In the genomic region with DNA sequence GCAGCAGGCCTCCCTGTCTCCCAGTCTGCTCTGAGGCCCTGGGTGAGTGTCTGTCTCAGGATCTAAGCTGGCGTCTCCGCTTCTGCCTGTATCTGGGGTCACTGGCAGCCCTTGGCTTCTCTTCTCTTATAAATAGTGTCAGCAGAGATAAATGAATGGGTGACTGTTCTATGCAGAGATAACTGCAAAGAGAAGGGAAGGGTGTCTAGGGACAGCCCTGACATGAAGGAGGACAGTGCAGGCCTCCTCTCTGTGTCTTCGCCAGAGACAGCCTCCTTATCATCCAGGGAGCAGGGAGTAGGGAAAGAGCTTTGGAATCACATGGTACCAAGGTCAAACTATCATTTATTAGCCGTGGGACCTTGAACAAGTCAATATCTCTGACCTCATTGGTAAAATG, we compare ENCODE assay signal across 23 cellular contexts. TPM values are rescaled to one million over a fixed set of nuclear protein-coding genes. Genes with fewer than 3 reads are reported as not detected.
"Had no signal": no experiment of that assay in that cellular context is flagged by ENCODE, and none has a peak within 500 bp of the region (broad histone marks: within the 10 kb centered on the region; RNA-seq: fewer than 3 reads in every experiment).

No MANE protein-coding gene starts in this region.

- H3K36me3 Mint-ChIP-seq: memory B cell; naive B cell; stimulated activated naive B cell treated with anti-CD40 and anti-IgM and Interleukin-4, amounts not matched to agents 10 μg/mL and 1 μg/mL and 100 μg/mL, for 72 hours had no signal

- H3K27ac ChIP-seq: psoas muscle, spleen, thyroid gland had no signal

- H3K9ac ChIP-seq: SK-N-SH had no signal

- H3K9me3 ChIP-seq: ascending aorta, mucosa of descending colon, psoas muscle, SK-N-SH, spleen, thyroid gland had no signal

- H3K4me3 ChIP-seq: ascending aorta, mucosa of descending colon, psoas muscle, spleen, thyroid gland had no signal

- ATAC-seq: activated CD8-positive, alpha-beta T cell treated with anti-CD3 and anti-CD28 coated beads for 36 hours; mucosa of descending colon; psoas muscle; sciatic nerve; stimulated activated naive B cell treated with anti-CD40 and anti-IgM and Interleukin-4, amounts not matched to agents 10 μg/mL and 1 μg/mL and 100 μg/mL, for 72 hours had no signal

- DNase-seq: activated CD4-positive, alpha-beta T cell treated with anti-CD3 and anti-CD28 coated beads, Interleukin-2, amount 10 ng/mL, durations not matched to agents 24 days and 14 days; activated CD8-positive, alpha-beta T cell treated with anti-CD3 and anti-CD28 coated beads for 36 hours; activated naive CD4-positive, alpha-beta T cell treated with anti-CD3 and anti-CD28 coated beads for 36 hours; activated T-cell treated with anti-CD3 and anti-CD28 coated beads, Interleukin-2, amount 50 U/mL, for 1 hour; head of caudate nucleus; mucosa of descending colon; naive B cell; psoas muscle; SK-N-SH; spleen; stimulated activated naive B cell treated with anti-CD40 and anti-IgM and Interleukin-4, amounts not matched to agents 10 μg/mL and 1 μg/mL and 100 μg/mL, for 72 hours; thyroid gland had no signal

- H3K27ac Mint-ChIP-seq: activated CD4-positive, alpha-beta T cell treated with anti-CD3 and anti-CD28 coated beads, Interleukin-2, amount 10 ng/mL, durations not matched to agents 24 days and 14 days; activated CD8-positive, alpha-beta T cell treated with anti-CD3 and anti-CD28 coated beads for 36 hours; activated naive CD4-positive, alpha-beta T cell treated with anti-CD3 and anti-CD28 coated beads for 36 hours; activated T-helper 2 cell treated with anti-CD3 and anti-CD28 coated beads, Interferon-gamma antibody, Interleukin-2, Interleukin-4, amounts not matched to agents 10 μg/mL and 5 μg/mL and 100 μg/mL, durations not matched to agents 14 hours and 24 hours and 36 hours; memory B cell; stimulated activated naive B cell treated with anti-CD40 and anti-IgM and Interleukin-4, amounts not matched to agents 10 μg/mL and 1 μg/mL and 100 μg/mL, for 72 hours had no signal

- H3K27me3 ChIP-seq: ascending aorta, thyroid gland had no signal

- H3K4me3 Mint-ChIP-seq: activated CD4-positive, alpha-beta T cell treated with anti-CD3 and anti-CD28 coated beads, Interleukin-2, amount 10 ng/mL, durations not matched to agents 24 days and 14 days; activated CD8-positive, alpha-beta T cell treated with anti-CD3 and anti-CD28 coated beads for 36 hours; activated naive CD4-positive, alpha-beta T cell treated with anti-CD3 and anti-CD28 coated beads for 36 hours; memory B cell; naive B cell; stimulated activated naive B cell treated with anti-CD40 and anti-IgM and Interleukin-4, amounts not matched to agents 10 μg/mL and 1 μg/mL and 100 μg/mL, for 72 hours had no signal

- H3K27me3 Mint-ChIP-seq: activated CD4-positive, alpha-beta T cell treated with anti-CD3 and anti-CD28 coated beads, Interleukin-2, amount 10 ng/mL, durations not matched to agents 24 days and 14 days; activated CD8-positive, alpha-beta T cell treated with anti-CD3 and anti-CD28 coated beads for 36 hours had no signal

- H3K36me3 ChIP-seq: spleen, thyroid gland had no signal

- FAIRE-seq: colon, frontal cortex, urothelium cell line had no signal

- H3K4me1 ChIP-seq: psoas muscle, spleen had no signal

- H3K4me1 Mint-ChIP-seq: activated CD4-positive, alpha-beta T cell treated with anti-CD3 and anti-CD28 coated beads, Interleukin-2, amount 10 ng/mL, durations not matched to agents 24 days and 14 days; memory B cell; naive B cell had no signal

- H3K9me3 Mint-ChIP-seq: activated CD4-positive, alpha-beta T cell treated with anti-CD3 and anti-CD28 coated beads, Interleukin-2, amount 10 ng/mL, durations not matched to agents 24 days and 14 days; activated CD8-positive, alpha-beta T cell treated with anti-CD3 and anti-CD28 coated beads for 36 hours; activated naive CD4-positive, alpha-beta T cell treated with anti-CD3 and anti-CD28 coated beads for 36 hours; activated T-helper 2 cell treated with anti-CD3 and anti-CD28 coated beads, Interferon-gamma antibody, Interleukin-2, Interleukin-4, amounts not matched to agents 10 μg/mL and 5 μg/mL and 100 μg/mL, durations not matched to agents 14 hours and 24 hours and 36 hours; memory B cell; naive B cell; stimulated activated naive B cell treated with anti-CD40 and anti-IgM and Interleukin-4, amounts not matched to agents 10 μg/mL and 1 μg/mL and 100 μg/mL, for 72 hours had no signal

RNA-seq across cellular contexts. Expression of gene SPEG, which starts 35.8 kb away (rescaled TPM):
- total RNA-seq: activated T-helper 2 cell treated with anti-CD3 and anti-CD28 coated beads, Interferon-gamma antibody, Interleukin-2, Interleukin-4, amounts not matched to agents 10 μg/mL and 5 μg/mL and 100 μg/mL, durations not matched to agents 14 hours and 24 hours and 36 hours had no signal

RNA-seq across cellular contexts. Expression of gene ASIC4, which starts 43.9 kb away (rescaled TPM):
- total RNA-seq: activated CD4-positive, alpha-beta T cell treated with anti-CD3 and anti-CD28 coated beads, Interleukin-2, amount 10 ng/mL, durations not matched to agents 24 days and 14 days; activated CD8-positive, alpha-beta T cell treated with anti-CD3 and anti-CD28 coated beads for 36 hours; activated naive CD4-positive, alpha-beta T cell treated with anti-CD3 and anti-CD28 coated beads for 36 hours; activated T-helper 2 cell treated with anti-CD3 and anti-CD28 coated beads, Interferon-gamma antibody, Interleukin-2, Interleukin-4, amounts not matched to agents 10 μg/mL and 5 μg/mL and 100 μg/mL, durations not matched to agents 14 hours and 24 hours and 36 hours; ascending aorta; epithelial cell of proximal tubule; kidney epithelial cell; thyroid gland had no signal
- polyA plus RNA-seq: liver had no signal

RNA-seq across cellular contexts. Expression of gene DES, which starts 52.3 kb away (rescaled TPM):
- total RNA-seq: activated CD4-positive, alpha-beta T cell treated with anti-CD3 and anti-CD28 coated beads, Interleukin-2, amount 10 ng/mL, durations not matched to agents 24 days and 14 days; activated CD8-positive, alpha-beta T cell treated with anti-CD3 and anti-CD28 coated beads for 36 hours; activated naive CD4-positive, alpha-beta T cell treated with anti-CD3 and anti-CD28 coated beads for 36 hours; activated T-helper 2 cell treated with anti-CD3 and anti-CD28 coated beads, Interferon-gamma antibody, Interleukin-2, Interleukin-4, amounts not matched to agents 10 μg/mL and 5 μg/mL and 100 μg/mL, durations not matched to agents 14 hours and 24 hours and 36 hours; epithelial cell of proximal tubule; osteocyte had no signal
